ENCODE assay signal across 13 cellular contexts in genomic region chr21:38494688-38495087, GRCh38. TPM values are rescaled to one million over a fixed set of nuclear protein-coding genes. Genes with fewer than 3 reads are reported as not detected.
A peak's percentile ranks its signal among the peaks of the same experiment; 100 is the strongest.
DNase-seq lines count a peak whose midpoint lies in the region; ATAC-seq and TF ChIP-seq lines count a peak whose summit lies in the region.
"Had no signal": no experiment of that assay in that cellular context is flagged by ENCODE, and none has a peak within 500 bp of the region (broad histone marks: within the 10 kb centered on the region; RNA-seq: fewer than 3 reads in every experiment).

No MANE protein-coding gene starts in this region.

- H3K4me1 ChIP-seq in BLaER1 (peaks cover 63% of the 10 kb centered on the region), foreskin keratinocyte (peaks cover 5% of the 10 kb centered on the region), ovary (ENCODE audit: insufficient read depth) (peaks cover 2% of the 10 kb centered on the region)

- H3K4me2 ChIP-seq in BLaER1 = peak overlapping the region; percentile 79

- TF ChIP-seq POLR2A in ovary (IDR thresholded peaks at IDR 0.05) = no peak
- TF ChIP-seq POLR2A in lower leg skin (IDR thresholded peaks at IDR 0.05) = no peak

- H3K9me3 ChIP-seq in BLaER1 (no peaks in the 10 kb centered on the region), ovary (no peaks in the 10 kb centered on the region)

- H4K20me1 ChIP-seq in BLaER1 = no peaks in the 10 kb centered on the region

- DNase-seq in RPMI7951 (ENCODE audit: low read depth) (peak; percentile 55), foreskin keratinocyte (peak in 1 of 2 donors; percentile 13), ovary (no peak), posterior cingulate gyrus (no peak), lower leg skin (ENCODE audit: low spot score in 2 of 2) (no peak)
- DNase-seq in activated CD8-positive, alpha-beta memory T cell treated with anti-CD3 and anti-CD28 coated beads for 24 hours = no peak
- DNase-seq: activated CD4-positive, alpha-beta T cell treated with anti-CD3 and anti-CD28 coated beads for 4 hours; DMS79 treated with DMSO at 0.1 percent for 48 hours; NCI-H146; NCI-H748 treated with DMSO at 0.1 percent for 48 hours; stimulated activated CD8-positive, alpha-beta memory T cell treated with anti-CD3 and anti-CD28 coated beads, Interleukin-4, amount 100 ng/mL, for 48 hours had no signal

- H3K9ac ChIP-seq in BLaER1 = peak overlapping the region; percentile 93

- ATAC-seq in foreskin keratinocyte = no peak
- ATAC-seq in GM18909 (IDR thresholded peaks at IDR 0.05; ENCODE audit: poor library complexity, unreplicated experiment) = no peak

- intact Hi-C loops in ovary (cut with DNase I) (no loop called here), posterior cingulate gyrus (cut with DNase I) (no loop called here), lower leg skin (cut with DNase I; ENCODE audit: low total_unique reads) (no loop called here)

- no peaks in the 10 kb centered on the region for H3K27me3 ChIP-seq in BLaER1
- H3K27me3 ChIP-seq in foreskin keratinocyte = no peaks in the 10 kb centered on the region
- H3K27me3 ChIP-seq in ovary = no peaks in the 10 kb centered on the region

- H3K4me3 ChIP-seq in BLaER1 (peak overlapping the region; percentile 82), ovary (peak overlapping the region; percentile 8), lower leg skin (ENCODE audit: low read depth, poor library complexity, severe bottlenecking) (no peak overlapping the region)

- peak; percentile 5 for TF ChIP-seq CTCF in foreskin keratinocyte (conservative IDR thresholded peaks at IDR 0.05)
- no peak for TF ChIP-seq CTCF in ovary (IDR thresholded peaks at IDR 0.05)
- TF ChIP-seq CTCF in lower leg skin (IDR thresholded peaks at IDR 0.05) = no peak

- TF ChIP-seq EP300 in ovary (IDR thresholded peaks at IDR 0.05) = no peak

- 72 to 83% (median 78%) methylated on average over 6 of the region's 6 CpGs for WGBS in ovary, 3 donors
- WGBS in lower leg skin, 2 donors = 55 to 58% methylated on average over 6 of the region's 6 CpGs

- H3K27ac ChIP-seq in BLaER1 (peak overlapping the region; percentile 95), foreskin keratinocyte (no peak overlapping the region), ovary (no peak overlapping the region)

- H3K36me3 ChIP-seq in BLaER1 = peaks cover 23% of the 10 kb centered on the region
- H3K36me3 ChIP-seq in ovary = no peaks in the 10 kb centered on the region

RNA-seq across cellular contexts. Expression of gene ERG, which starts 3.6 kb away (rescaled TPM):
- total RNA-seq in RPMI7951 (2014; rRNA removed; shearing (Covaris generic)) = not detected in 2 replicates
- total RNA-seq in foreskin keratinocyte (0.24 and 0.49 TPM in 2 replicates), ovary (10 to 100 TPM in 3 of 7 donors, 1 to 10 TPM in 4; 3.8 to 16.3 (median 8.2) TPM), lower leg skin (10 to 100 TPM in 1 of 4 donors, 1 to 10 TPM in 3; 3.5 to 12.5 (median 6.6) TPM)
- polyA plus RNA-seq in foreskin keratinocyte (0.03 and 0.12 TPM in 2 replicates), ovary (10 to 100 TPM in 1 of 2 donors, 1 to 10 TPM in 1; 9.5 to 23.1 TPM)
